In genomic region chr9:137491735-137492432, GRCh38 we compare ENCODE assay signal across 1 cellular context.
TF ChIP-seq lines count a peak whose summit lies in the region.

No MANE protein-coding gene starts in this region.

TF ChIP-seq in K562, 482 proteins besides CTCF, POLR2A, EP300 and RAD21 (continued from another document and continues in another):
- no peak for TF ChIP-seq ZBTB1 (CRISPR knock-in tag; IDR thresholded peaks at IDR 0.05; ENCODE audit: borderline replicate concordance, low read depth)
- TF ChIP-seq ZNF175 (CRISPR knock-in tag; IDR thresholded peaks at IDR 0.05; ENCODE audit: low read depth), result no peak
- no peak for TF ChIP-seq CHD1 (IDR thresholded peaks at IDR 0.05; ENCODE audit: low read length)
- no peak for TF ChIP-seq MCM7 (IDR thresholded peaks at IDR 0.05)
- TF ChIP-seq MLX (CRISPR knock-in tag; conservative IDR thresholded peaks at IDR 0.05), result no peak
- TF ChIP-seq ADNP (tag; IDR thresholded peaks at IDR 0.05), result no peak
- TF ChIP-seq PRMT5 (CRISPR knock-in tag; IDR thresholded peaks at IDR 0.05), result no peak
- TF ChIP-seq HOMEZ (CRISPR knock-in tag; IDR thresholded peaks at IDR 0.05), result no peak
- TF ChIP-seq SAFB (IDR thresholded peaks at IDR 0.05; ENCODE audit: borderline replicate concordance, low read depth, low read length), result no peak
- TF ChIP-seq HNRNPL (IDR thresholded peaks at IDR 0.05; ENCODE audit: low read depth, low read length), result no peak
- TF ChIP-seq UBTF (IDR thresholded peaks at IDR 0.05; ENCODE audit: borderline replicate concordance in 1 of 2, low read depth in 2 of 2, low read length in 2 of 2), result no peak
- TF ChIP-seq ARID3A (IDR thresholded peaks at IDR 0.05; ENCODE audit: borderline replicate concordance, low read depth, low read length), result no peak
- no peak for TF ChIP-seq NFATC3 (IDR thresholded peaks at IDR 0.05)
- no peak for TF ChIP-seq ZNF263 (CRISPR knock-in tag; IDR thresholded peaks at IDR 0.05; ENCODE audit: borderline replicate concordance)
- TF ChIP-seq SMAD2 (IDR thresholded peaks at IDR 0.05; ENCODE audit: low read depth, low read length), result no peak
- no peak for TF ChIP-seq SOX6 (IDR thresholded peaks at IDR 0.05)
- TF ChIP-seq SRSF7 (optimal IDR thresholded peaks at IDR 0.05; ENCODE audit: low read depth, low read length), result no peak
- TF ChIP-seq STAT5B (CRISPR knock-in tag; IDR thresholded peaks at IDR 0.05), result no peak
- no peak for TF ChIP-seq E2F4 (CRISPR knock-in tag; IDR thresholded peaks at IDR 0.05; ENCODE audit: low read depth)
- TF ChIP-seq CTBP1 (IDR thresholded peaks at IDR 0.05; ENCODE audit: borderline replicate concordance), result 0 out of 2 replicates have a peak, but pooled peaks have one; percentile 60
- no peak for TF ChIP-seq XRCC3 (IDR thresholded peaks at IDR 0.05)
- no peak for TF ChIP-seq TCF7 (IDR thresholded peaks at IDR 0.05; ENCODE audit: borderline replicate concordance)
- no peak for TF ChIP-seq NFYB (IDR thresholded peaks at IDR 0.05; ENCODE audit: extremely low read depth, insufficient read length)
- TF ChIP-seq HDGF (IDR thresholded peaks at IDR 0.05), result no peak
- TF ChIP-seq BRD4 (IDR thresholded peaks at IDR 0.05), result no peak
- TF ChIP-seq DEAF1 (CRISPR knock-in tag; IDR thresholded peaks at IDR 0.05), result no peak
- TF ChIP-seq ELK1 (CRISPR knock-in tag; IDR thresholded peaks at IDR 0.05), result no peak
- no peak for TF ChIP-seq ZNF57 (CRISPR knock-in tag; IDR thresholded peaks at IDR 0.05)
- peak; percentile 40; the same call in 1 of the 2 replicates for TF ChIP-seq MTA2 (IDR thresholded peaks at IDR 0.05; ENCODE audit: low read depth)
- no peak for TF ChIP-seq ILK (tag; IDR thresholded peaks at IDR 0.05; ENCODE audit: borderline replicate concordance, low read depth)
- no peak for TF ChIP-seq TBL1XR1 (IDR thresholded peaks at IDR 0.05; ENCODE audit: low read length in 2 of 2)
- no peak for TF ChIP-seq JUND (IDR thresholded peaks at IDR 0.05; ENCODE audit: borderline replicate concordance, low read depth, low read length)
- no peak; the same call in 2 of the 3 replicates for TF ChIP-seq JUND (tag; IDR thresholded peaks at IDR 0.05; ENCODE audit: borderline replicate concordance, low read depth, low read length)
- no peak for TF ChIP-seq NR2C2 (CRISPR knock-in tag; IDR thresholded peaks at IDR 0.05)
- peak; percentile 76 for TF ChIP-seq NR2C2 (tag; IDR thresholded peaks at IDR 0.05)
- no peak for TF ChIP-seq HMGXB4 (CRISPR knock-in tag; IDR thresholded peaks at IDR 0.05)
- TF ChIP-seq RHOXF2B (CRISPR knock-in tag; conservative IDR thresholded peaks at IDR 0.05), result no peak
- TF ChIP-seq RBM34 (IDR thresholded peaks at IDR 0.05; ENCODE audit: borderline replicate concordance, insufficient read depth, low read length), result no peak
- no peak for TF ChIP-seq E4F1 (CRISPR knock-in tag; IDR thresholded peaks at IDR 0.05; ENCODE audit: borderline replicate concordance)
- TF ChIP-seq ZBTB12 (CRISPR knock-in tag; IDR thresholded peaks at IDR 0.05), result no peak
- TF ChIP-seq ZNF384 (IDR thresholded peaks at IDR 0.05; ENCODE audit: low read depth, low read length), result peak; percentile 79
- TF ChIP-seq ZFPM2 (CRISPR knock-in tag; IDR thresholded peaks at IDR 0.05), result no peak
- no peak for TF ChIP-seq DIDO1 (tag; IDR thresholded peaks at IDR 0.05; ENCODE audit: low read depth)
- TF ChIP-seq FOXJ3 (CRISPR knock-in tag; IDR thresholded peaks at IDR 0.05), result no peak
- TF ChIP-seq GTF2E2 (tag; IDR thresholded peaks at IDR 0.05), result no peak; the same call in 1 of the 2 replicates
- no peak for TF ChIP-seq ZNF586 (CRISPR knock-in tag; conservative IDR thresholded peaks at IDR 0.05)
- no peak for TF ChIP-seq KLF16 (IDR thresholded peaks at IDR 0.05)
- TF ChIP-seq ETS2 (tag; IDR thresholded peaks at IDR 0.05; ENCODE audit: borderline replicate concordance, poor library complexity, severe bottlenecking), result no peak
- TF ChIP-seq ZNF785 (CRISPR knock-in tag; IDR thresholded peaks at IDR 0.05), result no peak
- TF ChIP-seq ZC3H4 (CRISPR knock-in tag; IDR thresholded peaks at IDR 0.05; ENCODE audit: borderline replicate concordance), result no peak
- no peak for TF ChIP-seq ETS1 (conservative IDR thresholded peaks at IDR 0.05; ENCODE audit: control insufficient read depth, low read depth, low read length)
- no peak for TF ChIP-seq HMG20B (CRISPR knock-in tag; IDR thresholded peaks at IDR 0.05)
- TF ChIP-seq FOXJ2 (tag; IDR thresholded peaks at IDR 0.05), result no peak
- TF ChIP-seq BACH1 (tag; IDR thresholded peaks at IDR 0.05), result no peak
